21 cellular contexts compared by ENCODE assay signal in genomic region chr6:11929451-11929850, GRCh38.
DNase-seq lines count a peak whose midpoint lies in the region; ATAC-seq, FAIRE-seq and TF ChIP-seq lines count a peak whose summit lies in the region.
"Had no signal": no experiment of that assay in that cellular context is flagged by ENCODE, and none has a peak within 500 bp of the region (broad histone marks: within the 10 kb centered on the region; RNA-seq: fewer than 3 reads in every experiment).

No MANE protein-coding gene starts in this region.

- FAIRE-seq in bronchial epithelial cell (lab: Jason Lieb, UNC), result no peak
- FAIRE-seq: GM12878, H54 had no signal

- peak; percentile 31 for DNase-seq in ELR (ENCODE audit: low read depth)
- peak; percentile 45 for DNase-seq in NCI-H226
- DNase-seq in bronchial epithelial cell (ENCODE audit: low read depth), result peak; percentile 22
- DNase-seq in kidney tubule cell (ENCODE audit: low spot score), result peak; percentile 63
- DNase-seq in activated T-cell treated with anti-CD3 and anti-CD28 coated beads, Interleukin-2, amount 50 U/mL, for 1 hour, result no peak
- no peak for DNase-seq in naive thymus-derived CD8-positive, alpha-beta T cell
- DNase-seq in T-helper 2 cell treated with Interferon-gamma antibody and Interleukin-4, amounts not matched to agents 5 μg/mL and 100 μg/mL, for 36 hours (ENCODE audit: low spot score), result no peak
- DNase-seq: BE2C, DMS79, Karpas-422, NCI-H1105, NCI-H2029 treated with DMSO at 0.1 percent for 48 hours, NCI-H446, NCI-H526, PC-3, SHP77 treated with DMSO at 0.1 percent for 48 hours, SW 1271 had no signal

- H3K36me3 ChIP-seq in bronchial epithelial cell (ENCODE audit: control insufficient read depth, insufficient read depth, low read length), result no peaks in the 10 kb centered on the region
- H3K36me3 ChIP-seq: BE2C had no signal

- no peaks in the 10 kb centered on the region for H3K9me3 Mint-ChIP-seq in naive thymus-derived CD8-positive, alpha-beta T cell
- no peaks in the 10 kb centered on the region for H3K9me3 Mint-ChIP-seq in T-helper 2 cell treated with Interferon-gamma antibody and Interleukin-4, amounts not matched to agents 5 μg/mL and 100 μg/mL, for 36 hours
- H3K9me3 Mint-ChIP-seq: IgD-negative memory B cell had no signal

- POLR2A ChIA-PET in naive thymus-derived CD8-positive, alpha-beta T cell (lab: Charles Lee), result no interaction called here

- no peaks in the 10 kb centered on the region for H3K27me3 ChIP-seq in bronchial epithelial cell (ENCODE audit: control insufficient read depth, insufficient read depth, low read length)
- H3K27me3 ChIP-seq: BE2C had no signal

- TF ChIP-seq CTCF in bronchial epithelial cell (IDR thresholded peaks at IDR 0.05; ENCODE audit: insufficient read depth, low read length, severe bottlenecking), result no peak

- H3K36me3 Mint-ChIP-seq in naive thymus-derived CD8-positive, alpha-beta T cell, result no peaks in the 10 kb centered on the region
- no peaks in the 10 kb centered on the region for H3K36me3 Mint-ChIP-seq in T-helper 2 cell treated with Interferon-gamma antibody and Interleukin-4, amounts not matched to agents 5 μg/mL and 100 μg/mL, for 36 hours (ENCODE audit: low read depth)
- H3K36me3 Mint-ChIP-seq: IgD-negative memory B cell had no signal

- H3K4me3 Mint-ChIP-seq in naive thymus-derived CD8-positive, alpha-beta T cell, result no peak overlapping the region
- no peak overlapping the region for H3K4me3 Mint-ChIP-seq in T-helper 2 cell treated with Interferon-gamma antibody and Interleukin-4, amounts not matched to agents 5 μg/mL and 100 μg/mL, for 36 hours
- H3K4me3 Mint-ChIP-seq: IgD-negative memory B cell had no signal

- peaks cover 0 to 4% (median 1%) of the 10 kb centered on the region in 4 donors for H3K4me1 Mint-ChIP-seq in naive thymus-derived CD8-positive, alpha-beta T cell
- peaks cover 2% of the 10 kb centered on the region for H3K4me1 Mint-ChIP-seq in T-helper 2 cell treated with Interferon-gamma antibody and Interleukin-4, amounts not matched to agents 5 μg/mL and 100 μg/mL, for 36 hours (ENCODE audit: low read depth)

- peaks cover 0 to 4% (median 0%) of the 10 kb centered on the region in 5 donors for H3K27me3 Mint-ChIP-seq in naive thymus-derived CD8-positive, alpha-beta T cell
- H3K27me3 Mint-ChIP-seq in T-helper 2 cell treated with Interferon-gamma antibody and Interleukin-4, amounts not matched to agents 5 μg/mL and 100 μg/mL, for 36 hours (ENCODE audit: low read depth), result peaks cover 6% of the 10 kb centered on the region

- H3K4me3 ChIP-seq in bronchial epithelial cell (ENCODE audit: low read depth, low read length), result no peak overlapping the region
- H3K4me3 ChIP-seq: GM12878, SK-N-MC had no signal

- no peak overlapping the region for H3K27ac Mint-ChIP-seq in naive thymus-derived CD8-positive, alpha-beta T cell
- no peak overlapping the region for H3K27ac Mint-ChIP-seq in T-helper 2 cell treated with Interferon-gamma antibody and Interleukin-4, amounts not matched to agents 5 μg/mL and 100 μg/mL, for 36 hours
- H3K27ac Mint-ChIP-seq: IgD-negative memory B cell had no signal

- no peak for ATAC-seq in naive thymus-derived CD8-positive, alpha-beta T cell
- ATAC-seq: GM12878, PC-3 had no signal

Comparison
In these comparisons a context has a peak if more than half of its experiments do, and no peak if none do; other contexts are left out.
1. DNase-seq: peak in ELR (single experiment), NCI-H226 (single experiment), bronchial epithelial cell (single experiment) and kidney tubule cell (single experiment); none in activated T-cell treated with anti-CD3 and anti-CD28 coated beads, Interleukin-2, amount 50 U/mL, for 1 hour (single experiment), naive thymus-derived CD8-positive, alpha-beta T cell (0 of 10) and T-helper 2 cell treated with Interferon-gamma antibody and Interleukin-4, amounts not matched to agents 5 μg/mL and 100 μg/mL, for 36 hours (single experiment).